In the genomic region with DNA sequence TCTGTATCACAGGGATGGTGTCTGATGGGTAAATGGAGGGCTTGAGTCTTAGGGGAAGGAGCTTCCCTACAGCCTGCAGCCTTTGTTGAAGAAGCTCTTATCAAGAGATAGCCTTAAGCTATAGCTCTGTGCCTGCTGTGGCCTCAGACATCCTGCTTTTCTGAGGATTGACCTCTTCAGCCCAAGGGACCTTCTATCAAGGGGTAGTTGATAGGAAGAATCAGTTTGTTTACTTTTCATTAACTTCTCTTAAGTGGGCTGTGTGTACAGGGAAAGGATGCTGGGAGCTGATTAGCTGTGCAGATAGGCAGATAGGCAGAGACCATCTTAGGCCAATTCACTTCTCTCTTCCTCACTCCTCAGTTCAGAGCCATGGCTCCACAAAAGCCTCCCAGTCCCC, we compare ENCODE assay signal across 31 cellular contexts.
"Had no signal": no experiment of that assay in that cellular context is flagged by ENCODE, and none has a peak within 500 bp of the region (broad histone marks: within the 10 kb centered on the region; RNA-seq: fewer than 3 reads in every experiment).

No MANE protein-coding gene starts in this region.

- H3K27ac Mint-ChIP-seq: activated CD4-positive, alpha-beta memory T cell treated with anti-CD3 and anti-CD28 coated beads, Interleukin-2, amount 10 ng/mL, durations not matched to agents 7 days and 5 days; activated CD8-positive, alpha-beta memory T cell treated with anti-CD3 and anti-CD28 coated beads, Interleukin-2, amount 10 ng/mL, durations not matched to agents 7 days and 5 days; activated naive CD8-positive, alpha-beta T cell treated with anti-CD3 and anti-CD28 coated beads for 36 hours had no signal

- H3K4me3 Mint-ChIP-seq: activated CD4-positive, alpha-beta memory T cell treated with anti-CD3 and anti-CD28 coated beads, Interleukin-2, amount 10 ng/mL, durations not matched to agents 7 days and 5 days; activated CD8-positive, alpha-beta memory T cell treated with anti-CD3 and anti-CD28 coated beads, Interleukin-2, amount 10 ng/mL, durations not matched to agents 7 days and 5 days; activated naive CD8-positive, alpha-beta T cell treated with anti-CD3 and anti-CD28 coated beads for 36 hours had no signal

- DNase-seq: activated CD4-positive, alpha-beta memory T cell treated with anti-CD3 and anti-CD28 coated beads, Interleukin-2, amount 10 ng/mL, durations not matched to agents 7 days and 5 days; activated CD4-positive, alpha-beta T cell treated with anti-CD3 and anti-CD28 coated beads for 1 hour; activated CD4-positive, alpha-beta T cell treated with anti-CD3 and anti-CD28 coated beads for 48 hours; activated CD4-positive, CD25-positive, alpha-beta regulatory T cell; activated CD8-positive, alpha-beta memory T cell treated with anti-CD3 and anti-CD28 coated beads for 24 hours; activated CD8-positive, alpha-beta memory T cell treated with anti-CD3 and anti-CD28 coated beads, Interleukin-2, amount 10 ng/mL, durations not matched to agents 7 days and 5 days; activated CD8-positive, alpha-beta memory T cell treated with anti-CD3 and anti-CD28 coated beads, Interleukin-2, amount 50 U/mL, for 48 hours; activated effector memory CD4-positive, alpha-beta T cell treated with Interleukin-2 at 50 U/mL for 16 hours; activated naive CD4-positive, alpha-beta T cell treated with anti-CD3 and anti-CD28 coated beads, Interleukin-2, amount 50 U/mL, for 16 hours; activated naive CD8-positive, alpha-beta T cell treated with anti-CD3 and anti-CD28 coated beads for 36 hours; activated T-cell treated with anti-CD3 and anti-CD28 coated beads, Interleukin-2, amount 50 U/mL, for 48 hours; amniotic stem cell; aorta; brain microvascular endothelial cell; central memory CD4-positive, alpha-beta T cell; Kasumi-1; KG1; MG63; NCI-H1048; NCI-H1105 treated with DMSO at 0.1 percent for 48 hours; NCI-H1436; NCI-H187; NCI-H2029 treated with DMSO at 0.1 percent for 48 hours; NCI-H2107; NCI-H345; NCI-H524 treated with DMSO at 0.1 percent for 48 hours; NCI-H748 treated with DMSO at 0.1 percent for 48 hours; OCI-M1; Right ventricle myocardium superior; T1000; WERI-Rb-1 had no signal

- H3K9me3 Mint-ChIP-seq: activated CD4-positive, alpha-beta memory T cell treated with anti-CD3 and anti-CD28 coated beads, Interleukin-2, amount 10 ng/mL, durations not matched to agents 7 days and 5 days; activated naive CD8-positive, alpha-beta T cell treated with anti-CD3 and anti-CD28 coated beads for 36 hours had no signal

- H3K9me3 ChIP-seq: MG63 had no signal

- H3K4me3 ChIP-seq: MG63 had no signal

- H3K27me3 ChIP-seq: MG63 had no signal

- H3K27ac ChIP-seq: brain microvascular endothelial cell, WERI-Rb-1 had no signal

- H3K4me1 Mint-ChIP-seq: activated CD4-positive, alpha-beta memory T cell treated with anti-CD3 and anti-CD28 coated beads, Interleukin-2, amount 10 ng/mL, durations not matched to agents 7 days and 5 days; activated CD8-positive, alpha-beta memory T cell treated with anti-CD3 and anti-CD28 coated beads, Interleukin-2, amount 10 ng/mL, durations not matched to agents 7 days and 5 days had no signal

- ATAC-seq: activated CD8-positive, alpha-beta memory T cell treated with anti-CD3 and anti-CD28 coated beads, Interleukin-2, amount 10 ng/mL, durations not matched to agents 7 days and 5 days had no signal

- H3K36me3 Mint-ChIP-seq: activated CD8-positive, alpha-beta memory T cell treated with anti-CD3 and anti-CD28 coated beads, Interleukin-2, amount 10 ng/mL, durations not matched to agents 7 days and 5 days; activated naive CD8-positive, alpha-beta T cell treated with anti-CD3 and anti-CD28 coated beads for 36 hours had no signal

- H3K36me3 ChIP-seq: brain microvascular endothelial cell, MG63, WERI-Rb-1 had no signal
